In the genomic region with DNA sequence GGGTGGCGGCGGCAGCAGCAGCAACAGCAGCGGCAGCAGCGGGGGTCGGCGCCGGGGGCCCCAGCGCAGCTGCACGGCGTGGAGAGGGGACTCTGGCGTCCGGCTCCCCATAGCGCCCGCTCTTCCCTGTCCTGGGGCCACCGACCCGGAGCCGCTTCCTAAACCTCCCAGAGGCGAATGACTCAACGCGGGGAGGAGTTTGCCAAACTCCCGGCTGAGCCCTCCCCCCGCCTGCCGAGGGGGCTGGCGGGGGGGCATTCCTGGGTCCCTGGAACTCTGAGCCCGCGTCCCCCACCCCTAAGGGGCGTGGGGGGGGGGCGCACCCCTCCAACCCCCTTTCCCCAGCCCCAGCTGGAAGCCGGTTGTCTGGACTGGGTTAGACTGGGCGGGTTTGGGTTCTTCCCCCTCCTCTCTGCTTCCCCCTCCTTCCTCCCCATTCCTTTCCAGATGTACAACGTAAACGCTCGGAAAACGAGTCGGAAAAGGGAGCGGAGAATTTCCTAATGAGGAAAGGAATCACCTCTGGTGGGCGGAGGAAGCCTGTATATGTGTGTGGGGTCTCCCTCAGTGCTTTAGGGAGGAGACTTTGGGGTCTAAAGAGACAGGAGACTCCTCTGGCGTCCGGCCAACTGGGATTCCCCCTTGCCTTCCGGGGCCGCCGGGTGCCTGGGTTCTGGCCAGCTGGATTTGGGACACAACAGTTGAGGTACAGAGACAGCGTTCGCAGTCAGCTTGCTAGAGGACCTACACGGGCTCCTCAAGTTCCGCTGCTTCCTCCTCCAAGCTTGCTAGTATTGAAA, we compare ENCODE assay signal across 1 cellular context.
TF ChIP-seq lines count a peak whose summit lies in the region.

A gene (minus strand): TSS at position 179 of the 800 bp plus-strand sequence. CDS start 68 bp downstream, at position 111.

TF ChIP-seq in K562, 482 proteins besides CTCF, POLR2A, EP300 and RAD21 (continued from another document):
- TF ChIP-seq, protein P1, sequence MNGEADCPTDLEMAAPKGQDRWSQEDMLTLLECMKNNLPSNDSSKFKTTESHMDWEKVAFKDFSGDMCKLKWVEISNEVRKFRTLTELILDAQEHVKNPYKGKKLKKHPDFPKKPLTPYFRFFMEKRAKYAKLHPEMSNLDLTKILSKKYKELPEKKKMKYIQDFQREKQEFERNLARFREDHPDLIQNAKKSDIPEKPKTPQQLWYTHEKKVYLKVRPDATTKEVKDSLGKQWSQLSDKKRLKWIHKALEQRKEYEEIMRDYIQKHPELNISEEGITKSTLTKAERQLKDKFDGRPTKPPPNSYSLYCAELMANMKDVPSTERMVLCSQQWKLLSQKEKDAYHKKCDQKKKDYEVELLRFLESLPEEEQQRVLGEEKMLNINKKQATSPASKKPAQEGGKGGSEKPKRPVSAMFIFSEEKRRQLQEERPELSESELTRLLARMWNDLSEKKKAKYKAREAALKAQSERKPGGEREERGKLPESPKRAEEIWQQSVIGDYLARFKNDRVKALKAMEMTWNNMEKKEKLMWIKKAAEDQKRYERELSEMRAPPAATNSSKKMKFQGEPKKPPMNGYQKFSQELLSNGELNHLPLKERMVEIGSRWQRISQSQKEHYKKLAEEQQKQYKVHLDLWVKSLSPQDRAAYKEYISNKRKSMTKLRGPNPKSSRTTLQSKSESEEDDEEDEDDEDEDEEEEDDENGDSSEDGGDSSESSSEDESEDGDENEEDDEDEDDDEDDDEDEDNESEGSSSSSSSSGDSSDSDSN (IDR thresholded peaks at IDR 0.05; ENCODE audit: borderline replicate concordance in 1 of 2, low read depth in 2 of 2, low read length in 2 of 2), result peak in 1 of 2 experiments; percentile 63; a peak in 2 of 4 replicates
- peak; percentile 69; the same call in 1 of the 2 replicates for TF ChIP-seq PHF8 (IDR thresholded peaks at IDR 0.05; ENCODE audit: borderline replicate concordance, low read length)
- TF ChIP-seq HDGF (IDR thresholded peaks at IDR 0.05), result no peak
- TF ChIP-seq MAFG (tag; conservative IDR thresholded peaks at IDR 0.05), result no peak
- TF ChIP-seq RB1 (IDR thresholded peaks at IDR 0.05; ENCODE audit: low read depth), result peak; percentile 40
- 0 out of 2 replicates have a peak, but pooled peaks have one; percentile 37 for TF ChIP-seq KAT7 (CRISPR knock-in tag; IDR thresholded peaks at IDR 0.05; ENCODE audit: borderline replicate concordance)
- peak; percentile 49 for TF ChIP-seq PCBP1 (IDR thresholded peaks at IDR 0.05; ENCODE audit: low read depth, low read length, poor library complexity, severe bottlenecking)
- TF ChIP-seq POLR2H (tag; IDR thresholded peaks at IDR 0.05; ENCODE audit: low read depth), result no peak
- peak; percentile 34 for TF ChIP-seq RBM22 (IDR thresholded peaks at IDR 0.05; ENCODE audit: low read depth, low read length, poor library complexity, severe bottlenecking)
- TF ChIP-seq HNRNPH1 (optimal IDR thresholded peaks at IDR 0.05; ENCODE audit: low read depth, low read length), result no peak
- no peak for TF ChIP-seq ZFP36 (IDR thresholded peaks at IDR 0.05; ENCODE audit: low read depth, low read length, partially characterized antibody)
- TF ChIP-seq PML (IDR thresholded peaks at IDR 0.05; ENCODE audit: low read length), result no peak
- TF ChIP-seq, protein P2, sequence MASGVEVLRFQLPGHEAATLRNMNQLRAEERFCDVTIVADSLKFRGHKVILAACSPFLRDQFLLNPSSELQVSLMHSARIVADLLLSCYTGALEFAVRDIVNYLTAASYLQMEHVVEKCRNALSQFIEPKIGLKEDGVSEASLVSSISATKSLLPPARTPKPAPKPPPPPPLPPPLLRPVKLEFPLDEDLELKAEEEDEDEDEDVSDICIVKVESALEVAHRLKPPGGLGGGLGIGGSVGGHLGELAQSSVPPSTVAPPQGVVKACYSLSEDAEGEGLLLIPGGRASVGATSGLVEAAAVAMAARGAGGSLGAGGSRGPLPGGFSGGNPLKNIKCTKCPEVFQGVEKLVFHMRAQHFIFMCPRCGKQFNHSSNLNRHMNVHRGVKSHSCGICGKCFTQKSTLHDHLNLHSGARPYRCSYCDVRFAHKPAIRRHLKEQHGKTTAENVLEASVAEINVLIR (CRISPR knock-in tag; IDR thresholded peaks at IDR 0.05), result no peak
- TF ChIP-seq IFI16 (CRISPR knock-in tag; IDR thresholded peaks at IDR 0.05), result no peak
- TF ChIP-seq, protein P3, sequence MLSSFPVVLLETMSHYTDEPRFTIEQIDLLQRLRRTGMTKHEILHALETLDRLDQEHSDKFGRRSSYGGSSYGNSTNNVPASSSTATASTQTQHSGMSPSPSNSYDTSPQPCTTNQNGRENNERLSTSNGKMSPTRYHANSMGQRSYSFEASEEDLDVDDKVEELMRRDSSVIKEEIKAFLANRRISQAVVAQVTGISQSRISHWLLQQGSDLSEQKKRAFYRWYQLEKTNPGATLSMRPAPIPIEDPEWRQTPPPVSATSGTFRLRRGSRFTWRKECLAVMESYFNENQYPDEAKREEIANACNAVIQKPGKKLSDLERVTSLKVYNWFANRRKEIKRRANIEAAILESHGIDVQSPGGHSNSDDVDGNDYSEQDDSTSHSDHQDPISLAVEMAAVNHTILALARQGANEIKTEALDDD (IDR thresholded peaks at IDR 0.05), result no peak
- no peak for TF ChIP-seq ETV6 (IDR thresholded peaks at IDR 0.05; ENCODE audit: borderline replicate concordance in 1 of 2, low read depth in 2 of 2, low read length in 1 of 2)
- no peak for TF ChIP-seq ETV6 (CRISPR knock-in tag; IDR thresholded peaks at IDR 0.05; ENCODE audit: borderline replicate concordance)
- 0 out of 2 replicates have a peak, but pooled peaks have one; percentile 21 for TF ChIP-seq SMARCE1 (IDR thresholded peaks at IDR 0.05)
- TF ChIP-seq PRPF4 (IDR thresholded peaks at IDR 0.05; ENCODE audit: insufficient read depth, low read depth, low read length, poor library complexity, severe bottlenecking), result no peak
- TF ChIP-seq, protein P4, sequence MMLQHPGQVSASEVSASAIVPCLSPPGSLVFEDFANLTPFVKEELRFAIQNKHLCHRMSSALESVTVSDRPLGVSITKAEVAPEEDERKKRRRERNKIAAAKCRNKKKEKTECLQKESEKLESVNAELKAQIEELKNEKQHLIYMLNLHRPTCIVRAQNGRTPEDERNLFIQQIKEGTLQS (IDR thresholded peaks at IDR 0.05), result peak; percentile 80
- TF ChIP-seq, protein P4 (CRISPR knock-in tag; conservative IDR thresholded peaks at IDR 0.05), result no peak
- TF ChIP-seq, protein P5, sequence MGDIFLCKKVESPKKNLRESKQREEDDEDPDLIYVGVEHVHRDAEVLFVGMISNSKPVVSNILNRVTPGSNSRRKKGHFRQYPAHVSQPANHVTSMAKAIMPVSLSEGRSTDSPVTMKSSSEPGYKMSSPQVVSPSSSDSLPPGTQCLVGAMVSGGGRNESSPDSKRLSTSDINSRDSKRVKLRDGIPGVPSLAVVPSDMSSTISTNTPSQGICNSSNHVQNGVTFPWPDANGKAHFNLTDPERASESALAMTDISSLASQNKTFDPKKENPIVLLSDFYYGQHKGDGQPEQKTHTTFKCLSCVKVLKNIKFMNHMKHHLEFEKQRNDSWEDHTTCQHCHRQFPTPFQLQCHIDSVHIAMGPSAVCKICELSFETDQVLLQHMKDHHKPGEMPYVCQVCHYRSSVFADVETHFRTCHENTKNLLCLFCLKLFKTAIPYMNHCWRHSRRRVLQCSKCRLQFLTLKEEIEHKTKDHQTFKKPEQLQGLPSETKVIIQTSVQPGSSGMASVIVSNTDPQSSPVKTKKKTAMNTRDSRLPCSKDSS (IDR thresholded peaks at IDR 0.05; ENCODE audit: low read depth, partially characterized antibody), result no peak
- TF ChIP-seq ZFX (CRISPR knock-in tag; IDR thresholded peaks at IDR 0.05), result peak; percentile 44
- TF ChIP-seq COPS2 (conservative IDR thresholded peaks at IDR 0.05), result no peak
- TF ChIP-seq KLF16 (IDR thresholded peaks at IDR 0.05), result 0 out of 2 replicates have a peak, but pooled peaks have one; percentile 66
- TF ChIP-seq, protein P6, sequence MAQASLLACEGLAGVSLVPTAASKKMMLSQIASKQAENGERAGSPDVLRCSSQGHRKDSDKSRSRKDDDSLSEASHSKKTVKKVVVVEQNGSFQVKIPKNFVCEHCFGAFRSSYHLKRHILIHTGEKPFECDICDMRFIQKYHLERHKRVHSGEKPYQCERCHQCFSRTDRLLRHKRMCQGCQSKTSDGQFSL (CRISPR knock-in tag; IDR thresholded peaks at IDR 0.05), result no peak
- TF ChIP-seq, protein P6 (tag; IDR thresholded peaks at IDR 0.05), result peak in 1 of 2 experiments; percentile 84; a peak in 2 of 4 replicates
- TF ChIP-seq CEBPG (CRISPR knock-in tag; IDR thresholded peaks at IDR 0.05), result no peak
- peak in 1 of 2 experiments; percentile 65; a peak in 2 of 4 replicates for TF ChIP-seq CEBPG (tag; conservative IDR thresholded peaks at IDR 0.05 in 1 of 2, IDR thresholded peaks at IDR 0.05 in 1 of 2)
- peak; percentile 90 for TF ChIP-seq FOSL1 (tag; conservative IDR thresholded peaks at IDR 0.05)
- no peak for TF ChIP-seq HEY1 (CRISPR knock-in tag; IDR thresholded peaks at IDR 0.05; ENCODE audit: borderline replicate concordance)
- TF ChIP-seq, protein P7, sequence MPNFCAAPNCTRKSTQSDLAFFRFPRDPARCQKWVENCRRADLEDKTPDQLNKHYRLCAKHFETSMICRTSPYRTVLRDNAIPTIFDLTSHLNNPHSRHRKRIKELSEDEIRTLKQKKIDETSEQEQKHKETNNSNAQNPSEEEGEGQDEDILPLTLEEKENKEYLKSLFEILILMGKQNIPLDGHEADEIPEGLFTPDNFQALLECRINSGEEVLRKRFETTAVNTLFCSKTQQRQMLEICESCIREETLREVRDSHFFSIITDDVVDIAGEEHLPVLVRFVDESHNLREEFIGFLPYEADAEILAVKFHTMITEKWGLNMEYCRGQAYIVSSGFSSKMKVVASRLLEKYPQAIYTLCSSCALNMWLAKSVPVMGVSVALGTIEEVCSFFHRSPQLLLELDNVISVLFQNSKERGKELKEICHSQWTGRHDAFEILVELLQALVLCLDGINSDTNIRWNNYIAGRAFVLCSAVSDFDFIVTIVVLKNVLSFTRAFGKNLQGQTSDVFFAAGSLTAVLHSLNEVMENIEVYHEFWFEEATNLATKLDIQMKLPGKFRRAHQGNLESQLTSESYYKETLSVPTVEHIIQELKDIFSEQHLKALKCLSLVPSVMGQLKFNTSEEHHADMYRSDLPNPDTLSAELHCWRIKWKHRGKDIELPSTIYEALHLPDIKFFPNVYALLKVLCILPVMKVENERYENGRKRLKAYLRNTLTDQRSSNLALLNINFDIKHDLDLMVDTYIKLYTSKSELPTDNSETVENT (CRISPR knock-in tag; IDR thresholded peaks at IDR 0.05), result 0 out of 2 replicates have a peak, but pooled peaks have one; percentile 46
